21 cellular contexts compared by ENCODE assay signal in the genomic region with DNA sequence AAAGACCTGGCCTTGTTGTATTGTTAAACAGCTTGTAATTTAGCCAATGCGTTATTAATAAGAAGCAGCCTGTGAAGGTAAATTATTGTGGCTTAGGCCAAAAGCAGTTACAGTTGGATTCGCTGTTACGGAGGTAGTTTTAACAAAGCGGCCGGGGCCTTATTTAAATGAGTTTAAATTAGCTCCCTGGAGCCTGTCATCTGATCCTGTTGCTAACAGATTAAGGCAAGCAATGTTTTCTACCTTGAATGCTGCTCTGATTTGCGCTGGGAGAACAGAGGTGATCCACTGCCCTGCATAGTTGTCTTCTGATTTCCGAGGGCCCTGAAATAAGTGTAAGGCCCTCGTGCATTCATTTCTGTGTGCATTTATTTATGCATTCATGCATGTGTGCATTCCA. TPM values are rescaled to one million over a fixed set of nuclear protein-coding genes. Genes with fewer than 3 reads are reported as not detected.
DNase-seq lines count a peak whose midpoint lies in the region; ATAC-seq and TF ChIP-seq lines count a peak whose summit lies in the region.
"Had no signal": no experiment of that assay in that cellular context is flagged by ENCODE, and none has a peak within 500 bp of the region (broad histone marks: within the 10 kb centered on the region; RNA-seq: fewer than 3 reads in every experiment).

No MANE protein-coding gene starts in this region.

- no peak for TF ChIP-seq RAD21 in neural cell (conservative IDR thresholded peaks at IDR 0.05)

- TF ChIP-seq CTCF in neural cell (IDR thresholded peaks at IDR 0.05; ENCODE audit: poor library complexity, severe bottlenecking): no peak

- no peaks in the 10 kb centered on the region for H3K27me3 ChIP-seq in neural cell (ENCODE audit: insufficient read depth, low read depth, low read length)
- H3K27me3 ChIP-seq: esophagus squamous epithelium, right lobe of liver had no signal

- H3K4me1 ChIP-seq in ES-I3 (ENCODE audit: insufficient read depth, low read length): peaks cover 29% of the 10 kb centered on the region
- H3K4me1 ChIP-seq: esophagus squamous epithelium, right lobe of liver, upper lobe of right lung had no signal

- DNase-seq in NCI-H1436 treated with DMSO at 0.1 percent for 48 hours (lab: John Stamatoyannopoulos, UW) (peak; percentile 46), SHP77 treated with DMSO at 0.1 percent for 48 hours (lab: John Stamatoyannopoulos, UW) (no peak), amniotic stem cell (lab: John Stamatoyannopoulos, UW) (no peak), putamen (ENCODE audit: low spot score) (no peak)
- DNase-seq: activated CD8-positive, alpha-beta memory T cell treated with anti-CD3 and anti-CD28 coated beads, Interleukin-2, amount 50 U/mL, for 48 hours; activated naive CD8-positive, alpha-beta T cell treated with anti-CD3 and anti-CD28 coated beads, Interleukin-2, amount 10 ng/mL, durations not matched to agents 7 days and 5 days; COR-L47; effector memory CD8-positive, alpha-beta T cell; esophagus squamous epithelium; kidney glomerular epithelial cell; NCI-H1694 treated with DMSO at 0.1 percent for 48 hours; right lobe of liver; stimulated activated CD4-positive, alpha-beta T cell treated with anti-CD3 and anti-CD28 coated beads, Interleukin-15, amount 100 ng/mL, for 24 hours; upper lobe of right lung; WERI-Rb-1 had no signal

- H3K79me2 ChIP-seq in neural cell (replicated peaks; ENCODE audit: insufficient read depth, low read length): no peaks in the 10 kb centered on the region

- H2AFZ ChIP-seq in neural cell (ENCODE audit: low read depth, low read length): no peak overlapping the region

- no peaks in the 10 kb centered on the region for H3K9me3 ChIP-seq in ES-I3 (ENCODE audit: control insufficient read depth, insufficient read depth, low read length)
- H3K9me3 ChIP-seq in neural cell (ENCODE audit: low read length): no peaks in the 10 kb centered on the region
- H3K9me3 ChIP-seq: esophagus squamous epithelium, right lobe of liver, upper lobe of right lung had no signal

- H3K9ac ChIP-seq in ES-I3 (ENCODE audit: low read depth, low read length): 0 out of 2 replicates have a peak overlapping the region, but pooled peaks have one; percentile 1
- peak overlapping the region; percentile 14 for H3K9ac ChIP-seq in neural cell (ENCODE audit: low read length)

- H4K20me1 ChIP-seq in neural cell (ENCODE audit: insufficient read depth): no peaks in the 10 kb centered on the region

- no peak for TF ChIP-seq EP300 in neural cell (conservative IDR thresholded peaks at IDR 0.05; ENCODE audit: poor library complexity, severe bottlenecking)

- ATAC-seq in HG03520 (IDR thresholded peaks at IDR 0.05; ENCODE audit: unreplicated experiment): no peak
- ATAC-seq: effector memory CD8-positive, alpha-beta T cell; K562; right lobe of liver; upper lobe of right lung had no signal

- H3K4me3 ChIP-seq in neural cell (ENCODE audit: low read length): peak overlapping the region; percentile 9
- H3K4me3 ChIP-seq: esophagus squamous epithelium, K562, right lobe of liver, upper lobe of right lung had no signal

- H3K4me2 ChIP-seq in neural cell (ENCODE audit: low read length): no peak overlapping the region

- H3K27ac ChIP-seq in angular gyrus (ENCODE audit: low read depth, low read length) (peak overlapping the region; percentile 37), neural cell (ENCODE audit: low read length) (peak overlapping the region; percentile 3)
- H3K27ac ChIP-seq: esophagus squamous epithelium, right lobe of liver, upper lobe of right lung, WERI-Rb-1 had no signal

- no peaks in the 10 kb centered on the region for H3K36me3 ChIP-seq in ES-I3 (ENCODE audit: insufficient read depth, low read length)
- no peaks in the 10 kb centered on the region for H3K36me3 ChIP-seq in neural cell (ENCODE audit: insufficient read depth, low read length)
- H3K36me3 ChIP-seq: esophagus squamous epithelium, right lobe of liver, upper lobe of right lung, WERI-Rb-1 had no signal

- no peaks in the 10 kb centered on the region for H3K9me2 ChIP-seq in neural cell (ENCODE audit: insufficient read depth, low read length)

- H3F3A ChIP-seq in neural cell (ENCODE audit: insufficient read depth, low read length, poor library complexity, severe bottlenecking): no peaks in the 10 kb centered on the region

TF ChIP-seq in neural cell, 6 proteins besides CTCF, POLR2A, EP300 and RAD21:
- TF ChIP-seq EZH2 (IDR thresholded peaks at IDR 0.05; ENCODE audit: borderline replicate concordance, insufficient read depth, low read length, poor library complexity, severe bottlenecking) (no peak), TAF1 (IDR thresholded peaks at IDR 0.05; ENCODE audit: low read depth) (no peak), MXI1 (conservative IDR thresholded peaks at IDR 0.05; ENCODE audit: poor library complexity, severe bottlenecking) (no peak), SMC3 (conservative IDR thresholded peaks at IDR 0.05; ENCODE audit: poor library complexity) (no peak), POLR2AphosphoS5 (IDR thresholded peaks at IDR 0.05) (no peak)
- TF ChIP-seq, protein P1, sequence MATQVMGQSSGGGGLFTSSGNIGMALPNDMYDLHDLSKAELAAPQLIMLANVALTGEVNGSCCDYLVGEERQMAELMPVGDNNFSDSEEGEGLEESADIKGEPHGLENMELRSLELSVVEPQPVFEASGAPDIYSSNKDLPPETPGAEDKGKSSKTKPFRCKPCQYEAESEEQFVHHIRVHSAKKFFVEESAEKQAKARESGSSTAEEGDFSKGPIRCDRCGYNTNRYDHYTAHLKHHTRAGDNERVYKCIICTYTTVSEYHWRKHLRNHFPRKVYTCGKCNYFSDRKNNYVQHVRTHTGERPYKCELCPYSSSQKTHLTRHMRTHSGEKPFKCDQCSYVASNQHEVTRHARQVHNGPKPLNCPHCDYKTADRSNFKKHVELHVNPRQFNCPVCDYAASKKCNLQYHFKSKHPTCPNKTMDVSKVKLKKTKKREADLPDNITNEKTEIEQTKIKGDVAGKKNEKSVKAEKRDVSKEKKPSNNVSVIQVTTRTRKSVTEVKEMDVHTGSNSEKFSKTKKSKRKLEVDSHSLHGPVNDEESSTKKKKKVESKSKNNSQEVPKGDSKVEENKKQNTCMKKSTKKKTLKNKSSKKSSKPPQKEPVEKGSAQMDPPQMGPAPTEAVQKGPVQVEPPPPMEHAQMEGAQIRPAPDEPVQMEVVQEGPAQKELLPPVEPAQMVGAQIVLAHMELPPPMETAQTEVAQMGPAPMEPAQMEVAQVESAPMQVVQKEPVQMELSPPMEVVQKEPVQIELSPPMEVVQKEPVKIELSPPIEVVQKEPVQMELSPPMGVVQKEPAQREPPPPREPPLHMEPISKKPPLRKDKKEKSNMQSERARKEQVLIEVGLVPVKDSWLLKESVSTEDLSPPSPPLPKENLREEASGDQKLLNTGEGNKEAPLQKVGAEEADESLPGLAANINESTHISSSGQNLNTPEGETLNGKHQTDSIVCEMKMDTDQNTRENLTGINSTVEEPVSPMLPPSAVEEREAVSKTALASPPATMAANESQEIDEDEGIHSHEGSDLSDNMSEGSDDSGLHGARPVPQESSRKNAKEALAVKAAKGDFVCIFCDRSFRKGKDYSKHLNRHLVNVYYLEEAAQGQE (IDR thresholded peaks at IDR 0.05; ENCODE audit: borderline replicate concordance): no peak

RNA-seq across cellular contexts. Expression of a gene that starts 10.7 kb away (rescaled TPM):
- 0.43 and 0.50 TPM in 2 replicates for polyA plus RNA-seq in neural cell
- 0.24 and 0.58 TPM in 2 replicates for polyA minus RNA-seq in neural cell
- polyA plus RNA-seq: BJ had no signal

RNA-seq across cellular contexts. Expression of a gene that starts 31.9 kb away (rescaled TPM):
- polyA plus RNA-seq in neural cell: 0.66 and 0.81 TPM in 2 replicates
- 3.5 and 4.1 TPM in 2 replicates for polyA minus RNA-seq in neural cell
